1 cellular context compared by ENCODE assay signal in the genomic region with DNA sequence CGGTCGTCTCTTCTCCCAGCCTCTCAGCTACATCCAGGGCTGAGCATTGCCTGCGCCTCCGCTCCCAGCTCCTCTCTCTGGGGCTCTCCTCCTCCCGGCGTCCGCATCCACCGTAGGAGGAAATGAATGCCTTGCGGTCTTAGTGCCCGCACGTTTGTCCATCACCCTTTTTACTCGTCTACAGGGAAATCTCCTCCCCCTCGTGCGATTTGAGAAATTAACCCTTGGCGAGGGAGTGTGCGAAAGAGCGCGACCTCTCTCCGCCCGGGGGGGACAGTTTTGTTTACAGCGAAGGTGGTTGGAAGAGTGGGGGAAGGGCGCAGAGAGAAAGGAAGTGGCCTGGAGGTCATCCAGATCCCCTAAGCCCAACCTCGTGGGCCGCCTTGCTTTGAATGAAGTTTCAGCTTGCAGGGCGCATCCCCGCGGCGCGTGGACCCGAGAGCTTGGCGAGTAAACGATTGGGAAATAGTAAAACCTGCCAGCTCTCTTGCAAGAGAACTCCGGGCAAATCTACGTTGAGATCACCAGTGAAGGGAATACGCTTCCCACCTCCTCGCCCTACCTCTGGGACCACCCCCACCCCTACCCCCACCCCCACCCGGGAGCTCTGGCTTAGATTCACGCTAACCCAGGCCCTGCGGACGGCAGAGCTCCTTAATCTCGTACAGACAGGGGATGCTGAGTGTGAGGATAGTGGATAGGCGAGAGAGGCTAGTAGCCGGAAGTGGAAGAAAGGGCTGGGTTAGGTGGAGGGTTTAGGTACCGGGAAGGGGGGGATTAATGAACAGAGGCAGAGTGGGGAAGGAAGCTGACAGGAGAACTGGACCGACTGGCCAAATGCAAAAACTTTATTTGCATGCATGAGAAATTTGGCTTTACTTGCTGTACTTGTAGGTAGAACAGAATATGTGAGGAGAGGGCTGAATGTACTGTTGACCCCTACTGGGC.
TF ChIP-seq lines count a peak whose summit lies in the region.

A gene with protein sequence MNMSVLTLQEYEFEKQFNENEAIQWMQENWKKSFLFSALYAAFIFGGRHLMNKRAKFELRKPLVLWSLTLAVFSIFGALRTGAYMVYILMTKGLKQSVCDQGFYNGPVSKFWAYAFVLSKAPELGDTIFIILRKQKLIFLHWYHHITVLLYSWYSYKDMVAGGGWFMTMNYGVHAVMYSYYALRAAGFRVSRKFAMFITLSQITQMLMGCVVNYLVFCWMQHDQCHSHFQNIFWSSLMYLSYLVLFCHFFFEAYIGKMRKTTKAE (minus strand): TSS at position 144 of the 948 bp plus-strand sequence. CDS start 280 bp downstream, outside the sequence.

TF ChIP-seq in K562, 482 proteins besides CTCF, POLR2A, EP300 and RAD21 (continued from another document):
- TF ChIP-seq FOXK2 (conservative IDR thresholded peaks at IDR 0.05 in 1 of 2, IDR thresholded peaks at IDR 0.05 in 1 of 2; ENCODE audit: low read depth in 2 of 2) (peak; percentile 70 to 86), RUNX1 (IDR thresholded peaks at IDR 0.05; ENCODE audit: low read depth) (no peak), TRIM24 (IDR thresholded peaks at IDR 0.05) (peak; percentile 64 to 81), MYBL2 (IDR thresholded peaks at IDR 0.05; ENCODE audit: low read depth) (no peak; the same call in 1 of the 2 replicates), MYBL2 (CRISPR knock-in tag; IDR thresholded peaks at IDR 0.05; ENCODE audit: borderline replicate concordance) (no peak), HDAC6 (IDR thresholded peaks at IDR 0.05; ENCODE audit: low read depth, low read length) (no peak), CBX2 (IDR thresholded peaks at IDR 0.05; ENCODE audit: insufficient read depth, low read length, poor library complexity, severe bottlenecking) (no peak), CBX3 (IDR thresholded peaks at IDR 0.05; ENCODE audit: borderline replicate concordance in 1 of 2, low read length in 2 of 2) (peak in 1 of 2 experiments; percentile 90; a peak in 2 of 3 replicates), ZNF316 (IDR thresholded peaks at IDR 0.05) (no peak), RBM15 (IDR thresholded peaks at IDR 0.05; ENCODE audit: insufficient read depth, low read length) (no peak), SIN3A (IDR thresholded peaks at IDR 0.05; ENCODE audit: borderline replicate concordance in 2 of 2, control insufficient read depth in 1 of 2, low read depth in 2 of 2, low read length in 2 of 2) (peak in 1 of 2 experiments; percentile 5; a peak in 2 of 4 replicates), NCOA2 (IDR thresholded peaks at IDR 0.05; ENCODE audit: partially characterized antibody in 2 of 2) (no peak), CBX5 (IDR thresholded peaks at IDR 0.05; ENCODE audit: borderline replicate concordance, low read depth) (0 out of 2 replicates have a peak, but pooled peaks have one; percentile 14), RBFOX2 (IDR thresholded peaks at IDR 0.05; ENCODE audit: low read depth, low read length) (peak; percentile 83), SAFB (IDR thresholded peaks at IDR 0.05; ENCODE audit: borderline replicate concordance, low read depth, low read length) (0 out of 2 replicates have a peak, but pooled peaks have one; percentile 28), HNRNPLL (IDR thresholded peaks at IDR 0.05; ENCODE audit: low read depth, low read length, poor library complexity, severe bottlenecking) (peak; percentile 89), L3MBTL2 (IDR thresholded peaks at IDR 0.05) (peak; percentile 85)
- TF ChIP-seq, protein P1, sequence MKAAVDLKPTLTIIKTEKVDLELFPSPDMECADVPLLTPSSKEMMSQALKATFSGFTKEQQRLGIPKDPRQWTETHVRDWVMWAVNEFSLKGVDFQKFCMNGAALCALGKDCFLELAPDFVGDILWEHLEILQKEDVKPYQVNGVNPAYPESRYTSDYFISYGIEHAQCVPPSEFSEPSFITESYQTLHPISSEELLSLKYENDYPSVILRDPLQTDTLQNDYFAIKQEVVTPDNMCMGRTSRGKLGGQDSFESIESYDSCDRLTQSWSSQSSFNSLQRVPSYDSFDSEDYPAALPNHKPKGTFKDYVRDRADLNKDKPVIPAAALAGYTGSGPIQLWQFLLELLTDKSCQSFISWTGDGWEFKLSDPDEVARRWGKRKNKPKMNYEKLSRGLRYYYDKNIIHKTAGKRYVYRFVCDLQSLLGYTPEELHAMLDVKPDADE (conservative IDR thresholded peaks at IDR 0.05; ENCODE audit: control insufficient read depth, low read depth, low read length), result 0 out of 2 replicates have a peak, but pooled peaks have one; percentile 40
- TF ChIP-seq, protein P2, sequence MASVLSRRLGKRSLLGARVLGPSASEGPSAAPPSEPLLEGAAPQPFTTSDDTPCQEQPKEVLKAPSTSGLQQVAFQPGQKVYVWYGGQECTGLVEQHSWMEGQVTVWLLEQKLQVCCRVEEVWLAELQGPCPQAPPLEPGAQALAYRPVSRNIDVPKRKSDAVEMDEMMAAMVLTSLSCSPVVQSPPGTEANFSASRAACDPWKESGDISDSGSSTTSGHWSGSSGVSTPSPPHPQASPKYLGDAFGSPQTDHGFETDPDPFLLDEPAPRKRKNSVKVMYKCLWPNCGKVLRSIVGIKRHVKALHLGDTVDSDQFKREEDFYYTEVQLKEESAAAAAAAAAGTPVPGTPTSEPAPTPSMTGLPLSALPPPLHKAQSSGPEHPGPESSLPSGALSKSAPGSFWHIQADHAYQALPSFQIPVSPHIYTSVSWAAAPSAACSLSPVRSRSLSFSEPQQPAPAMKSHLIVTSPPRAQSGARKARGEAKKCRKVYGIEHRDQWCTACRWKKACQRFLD (CRISPR knock-in tag; IDR thresholded peaks at IDR 0.05), result peak; percentile 45; the same call in 1 of the 2 replicates
- TF ChIP-seq, protein P3, sequence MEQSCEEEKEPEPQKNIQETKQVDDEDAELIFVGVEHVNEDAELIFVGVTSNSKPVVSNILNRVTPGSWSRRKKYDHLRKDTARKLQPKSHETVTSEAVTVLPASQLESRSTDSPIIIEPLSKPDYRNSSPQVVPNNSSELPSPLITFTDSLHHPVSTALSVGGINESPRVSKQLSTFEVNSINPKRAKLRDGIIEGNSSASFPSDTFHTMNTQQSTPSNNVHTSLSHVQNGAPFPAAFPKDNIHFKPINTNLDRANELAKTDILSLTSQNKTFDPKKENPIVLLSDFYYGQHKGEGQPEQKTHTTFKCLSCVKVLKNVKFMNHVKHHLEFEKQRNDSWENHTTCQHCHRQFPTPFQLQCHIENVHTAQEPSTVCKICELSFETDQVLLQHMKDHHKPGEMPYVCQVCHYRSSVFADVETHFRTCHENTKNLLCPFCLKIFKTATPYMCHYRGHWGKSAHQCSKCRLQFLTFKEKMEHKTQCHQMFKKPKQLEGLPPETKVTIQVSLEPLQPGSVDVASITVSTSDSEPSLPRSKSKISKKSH (CRISPR knock-in tag; IDR thresholded peaks at IDR 0.05), result no peak
